8 cellular contexts compared by ENCODE assay signal in the genomic region with DNA sequence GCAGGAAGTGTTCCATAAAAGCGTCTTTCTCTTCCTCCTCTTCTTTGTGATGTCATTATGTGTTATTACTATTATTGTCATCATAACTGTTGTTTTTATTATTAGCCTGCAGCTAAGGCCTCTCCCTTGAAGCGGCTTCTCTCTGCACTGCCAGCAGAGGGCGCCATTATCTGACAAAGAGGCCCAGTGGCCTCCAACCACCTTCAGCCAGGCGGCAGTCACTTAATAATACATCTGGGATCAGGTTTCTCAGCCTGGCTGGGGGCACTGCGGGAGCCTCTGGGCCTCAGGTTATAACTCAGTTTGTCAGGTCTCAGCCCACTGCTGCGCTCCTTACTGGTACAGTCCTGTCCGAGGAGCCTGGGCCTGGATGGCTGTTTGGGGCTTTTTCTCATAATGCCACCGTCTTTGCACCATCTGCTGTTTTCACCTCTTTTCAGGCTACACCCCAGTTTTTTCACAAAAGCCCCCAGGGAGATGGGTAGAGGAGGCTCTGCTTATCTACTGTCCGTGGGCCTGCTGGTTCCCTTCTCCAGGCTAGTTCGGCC.
DNase-seq lines count a peak whose midpoint lies in the region; ATAC-seq and TF ChIP-seq lines count a peak whose summit lies in the region.

No MANE protein-coding gene starts in this region.

- no peak overlapping the region for H3T11ph ChIP-seq in H9 (ENCODE audit: low read length)

- H3K36me3 Mint-ChIP-seq in H9 (ENCODE audit: insufficient read depth in 1 of 3, low read depth in 3 of 3) = no peaks in the 10 kb centered on the region
- no peaks in the 10 kb centered on the region for H3K36me3 Mint-ChIP-seq in endothelial cell (ENCODE audit: low read depth, unreplicated experiment)

- no peak overlapping the region for H3K23ac ChIP-seq in H9 (ENCODE audit: insufficient read length, low read depth, low read length)

- intact Hi-C loops in aorta (cut with DNase I) = loop anchor here in 1 of 2 donors (2.0 to 5.0 kb wide), 2 partner anchors 465 to 610 kb away; no protein-coding TSS in a partner anchor

- H4K20me1 ChIP-seq in H9 (ENCODE audit: control insufficient read depth, insufficient read depth, insufficient read length) = no peaks in the 10 kb centered on the region

- no peak overlapping the region for H4K91ac ChIP-seq in H9 (ENCODE audit: insufficient read length, low read depth, low read length)

- no peaks in the 10 kb centered on the region for H3K79me2 ChIP-seq in H9 (ENCODE audit: insufficient read depth, low read length)

- H2BK120ac ChIP-seq in H9 (ENCODE audit: low read depth, low read length, poor library complexity, severe bottlenecking) = no peak overlapping the region

- no peak overlapping the region for H3K27ac ChIP-seq in H9 (ENCODE audit: insufficient read length, low read depth, low read length)
- H3K27ac ChIP-seq in VCaP = peak overlapping the region; percentile 1; the same call in 1 of the 2 replicates
- H3K27ac ChIP-seq in aorta (ENCODE audit: low read depth in 1 of 2, low read length in 2 of 2) = no peak overlapping the region

- DNase-seq in DMS153 treated with DMSO at 0.1 percent for 48 hours (lab: John Stamatoyannopoulos, UW; ENCODE audit: unreplicated experiment) (peak; percentile 46), H9 (peak; percentile 93), NCI-H2196 (lab: John Stamatoyannopoulos, UW; ENCODE audit: unreplicated experiment) (peak; percentile 88), endothelial cell (ENCODE audit: low spot score) (peak; percentile 87), myocyte (ENCODE audit: low read depth) (peak; percentile 60), aorta (peak; percentile 82 to 88)

- peak; percentile 98 for TF ChIP-seq CTCF in H9 (conservative IDR thresholded peaks at IDR 0.05)
- TF ChIP-seq CTCF in VCaP (conservative IDR thresholded peaks at IDR 0.05) = peak; percentile 100
- peak; percentile 90 for TF ChIP-seq CTCF in endothelial cell (IDR thresholded peaks at IDR 0.05; ENCODE audit: unreplicated experiment)

- H4K8ac ChIP-seq in H9 (replicated peaks; ENCODE audit: insufficient read length, low read depth, low read length) = no peak overlapping the region

- ATAC-seq in aorta (ENCODE audit: low FRiP score) (no peak), GM18861 (IDR thresholded peaks at IDR 0.05; ENCODE audit: unreplicated experiment) (no peak)

- H3K27ac Mint-ChIP-seq in H9 = no peak overlapping the region; a peak in 1 of 7 replicates
- no peak overlapping the region for H3K27ac Mint-ChIP-seq in endothelial cell (ENCODE audit: unreplicated experiment)

- H3K18ac ChIP-seq in H9 (ENCODE audit: insufficient read length, low read depth, low read length) = no peak overlapping the region

- H3K79me1 ChIP-seq in H9 (ENCODE audit: insufficient read depth, low read depth, low read length, poor library complexity, severe bottlenecking) = no peaks in the 10 kb centered on the region

- no peak overlapping the region for H2BK15ac ChIP-seq in H9 (ENCODE audit: low read depth, low read length)

- no peaks in the 10 kb centered on the region for H3K23me2 ChIP-seq in H9 (ENCODE audit: insufficient read length, low read depth, low read length, poor library complexity, severe bottlenecking)

- H3K9me3 Mint-ChIP-seq in H9 (no peaks in the 10 kb centered on the region), endothelial cell (ENCODE audit: unreplicated experiment) (no peaks in the 10 kb centered on the region)

- no peak overlapping the region for H3K14ac ChIP-seq in H9 (ENCODE audit: insufficient read depth, low read length)

- H2BK12ac ChIP-seq in H9 (ENCODE audit: insufficient read length, low read depth, low read length) = no peak overlapping the region

- H3K27me3 Mint-ChIP-seq in H9 (ENCODE audit: low read depth) = peaks cover 7% of the 10 kb centered on the region
- peaks cover 4% of the 10 kb centered on the region for H3K27me3 Mint-ChIP-seq in endothelial cell (ENCODE audit: unreplicated experiment)

- no peak overlapping the region for H2BK5ac ChIP-seq in H9 (ENCODE audit: insufficient read length, low read length)

- H3K9me3 ChIP-seq in H9 (ENCODE audit: control insufficient read depth, low read depth, low read length) (no peaks in the 10 kb centered on the region), aorta (ENCODE audit: control insufficient read depth, low read length) (no peaks in the 10 kb centered on the region)

- no peak overlapping the region for H4K5ac ChIP-seq in H9 (ENCODE audit: insufficient read length, low read depth, low read length)

- H3K4me1 ChIP-seq in H9 (ENCODE audit: insufficient read depth, low read length) (peaks cover 7% of the 10 kb centered on the region; the same call in 1 of the 2 replicates), aorta (ENCODE audit: control insufficient read depth in 1 of 2, insufficient read depth in 2 of 2, low read length in 2 of 2) (no peaks in the 10 kb centered on the region)

- H2AFZ ChIP-seq in H9 (ENCODE audit: low read length) = no peak overlapping the region

- H3K4me3 ChIP-seq in aorta (ENCODE audit: low read length in 2 of 2) = no peak overlapping the region

- H3K4me3 Mint-ChIP-seq in H9 = no peak overlapping the region
- no peak overlapping the region for H3K4me3 Mint-ChIP-seq in endothelial cell (ENCODE audit: unreplicated experiment)

- no CpG with 5 or more reads among the region's 10 CpGs for WGBS in H9 (ENCODE audit: extremely low coverage, insufficient read length, low lambda C conversion rate)
- 60 to 62% methylated on average over 10 of the region's 10 CpGs for WGBS in aorta, 2 donors

- H3K4me1 Mint-ChIP-seq in H9 (peaks cover 28 to 30% of the 10 kb centered on the region in 2 experiments), endothelial cell (ENCODE audit: unreplicated experiment) (peaks cover 14% of the 10 kb centered on the region)

- H3K27me3 ChIP-seq in H9 (ENCODE audit: insufficient read depth, low read length) (no peaks in the 10 kb centered on the region), aorta (ENCODE audit: control insufficient read depth in 1 of 2, insufficient read depth in 2 of 2, low read length in 1 of 2) (peaks cover 0 to 1% of the 10 kb centered on the region in 2 donors)

- H3K9ac ChIP-seq in H9 (ENCODE audit: extremely low read depth, insufficient read length, low read length) = no peak overlapping the region

- H2BK20ac ChIP-seq in H9 (ENCODE audit: low read depth, low read length, poor library complexity, severe bottlenecking) = no peak overlapping the region

- no peak overlapping the region for H2AK5ac ChIP-seq in H9 (ENCODE audit: insufficient read length, low read length)

- H3K4ac ChIP-seq in H9 (ENCODE audit: low read depth, low read length) = no peak overlapping the region

- no peak overlapping the region for H3K56ac ChIP-seq in H9 (ENCODE audit: insufficient read length, low read depth, low read length)

- no peak overlapping the region for H3K4me2 ChIP-seq in H9 (ENCODE audit: insufficient read depth, insufficient read length, low read length)

- no peaks in the 10 kb centered on the region for H3K36me3 ChIP-seq in aorta (ENCODE audit: control insufficient read depth in 1 of 2, insufficient read depth in 2 of 2, low read length in 1 of 2)
